Comparison of ENCODE assay signal across 1 cellular context in genomic region chr4:23269583-23269982, GRCh38.
TF ChIP-seq lines count a peak whose summit lies in the region.

No MANE protein-coding gene starts in this region.

TF ChIP-seq in GM23338, 12 proteins besides CTCF, POLR2A, EP300 and RAD21 (continued from another document):
- TF ChIP-seq, protein P1, sequence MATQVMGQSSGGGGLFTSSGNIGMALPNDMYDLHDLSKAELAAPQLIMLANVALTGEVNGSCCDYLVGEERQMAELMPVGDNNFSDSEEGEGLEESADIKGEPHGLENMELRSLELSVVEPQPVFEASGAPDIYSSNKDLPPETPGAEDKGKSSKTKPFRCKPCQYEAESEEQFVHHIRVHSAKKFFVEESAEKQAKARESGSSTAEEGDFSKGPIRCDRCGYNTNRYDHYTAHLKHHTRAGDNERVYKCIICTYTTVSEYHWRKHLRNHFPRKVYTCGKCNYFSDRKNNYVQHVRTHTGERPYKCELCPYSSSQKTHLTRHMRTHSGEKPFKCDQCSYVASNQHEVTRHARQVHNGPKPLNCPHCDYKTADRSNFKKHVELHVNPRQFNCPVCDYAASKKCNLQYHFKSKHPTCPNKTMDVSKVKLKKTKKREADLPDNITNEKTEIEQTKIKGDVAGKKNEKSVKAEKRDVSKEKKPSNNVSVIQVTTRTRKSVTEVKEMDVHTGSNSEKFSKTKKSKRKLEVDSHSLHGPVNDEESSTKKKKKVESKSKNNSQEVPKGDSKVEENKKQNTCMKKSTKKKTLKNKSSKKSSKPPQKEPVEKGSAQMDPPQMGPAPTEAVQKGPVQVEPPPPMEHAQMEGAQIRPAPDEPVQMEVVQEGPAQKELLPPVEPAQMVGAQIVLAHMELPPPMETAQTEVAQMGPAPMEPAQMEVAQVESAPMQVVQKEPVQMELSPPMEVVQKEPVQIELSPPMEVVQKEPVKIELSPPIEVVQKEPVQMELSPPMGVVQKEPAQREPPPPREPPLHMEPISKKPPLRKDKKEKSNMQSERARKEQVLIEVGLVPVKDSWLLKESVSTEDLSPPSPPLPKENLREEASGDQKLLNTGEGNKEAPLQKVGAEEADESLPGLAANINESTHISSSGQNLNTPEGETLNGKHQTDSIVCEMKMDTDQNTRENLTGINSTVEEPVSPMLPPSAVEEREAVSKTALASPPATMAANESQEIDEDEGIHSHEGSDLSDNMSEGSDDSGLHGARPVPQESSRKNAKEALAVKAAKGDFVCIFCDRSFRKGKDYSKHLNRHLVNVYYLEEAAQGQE (IDR thresholded peaks at IDR 0.05; ENCODE audit: unreplicated experiment) = no peak
- no peak for TF ChIP-seq EZH2 (IDR thresholded peaks at IDR 0.05; ENCODE audit: low read depth, unreplicated experiment)
